Comparison of ENCODE assay signal across 8 cellular contexts in the genomic region with DNA sequence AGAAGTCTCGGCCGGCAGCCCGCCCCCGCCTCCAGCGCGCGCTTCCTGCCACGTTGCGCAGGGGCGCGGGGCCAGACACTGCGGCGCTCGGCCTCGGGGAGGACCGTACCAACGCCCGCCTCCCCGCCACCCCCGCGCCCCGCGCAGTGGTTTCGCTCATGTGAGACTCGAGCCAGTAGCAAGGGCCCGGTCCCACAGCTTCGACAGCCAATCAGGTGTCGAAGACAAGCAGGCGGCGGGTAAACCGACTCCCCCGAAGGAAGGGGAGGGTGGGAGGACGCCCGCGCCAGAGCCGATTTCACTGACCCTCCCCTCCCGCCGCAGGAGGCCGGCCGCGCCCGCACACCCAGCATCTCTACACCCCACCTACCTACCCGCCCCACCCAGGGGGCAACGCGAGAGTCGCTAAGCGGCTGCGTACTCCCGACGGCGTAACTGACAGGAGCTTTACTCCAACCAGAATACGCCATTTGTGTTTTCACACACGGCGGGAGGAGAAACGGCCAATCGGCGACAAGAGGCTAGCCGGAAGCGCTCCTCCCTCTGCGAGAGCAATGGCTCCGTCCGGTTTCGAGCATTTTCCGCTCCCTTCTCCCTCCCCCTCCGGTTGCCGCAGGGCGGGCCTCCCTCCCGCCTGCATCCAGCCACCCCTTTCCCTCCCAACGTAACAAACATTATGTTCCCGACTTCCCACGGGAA. TPM values are rescaled to one million over a fixed set of nuclear protein-coding genes. Genes with fewer than 3 reads are reported as not detected.
DNase-seq lines count a peak whose midpoint lies in the region; TF ChIP-seq lines count a peak whose summit lies in the region.

No MANE protein-coding gene starts in this region.

- H3K4me3 Mint-ChIP-seq in nephron progenitor cell, result peak overlapping the region; percentile 94
- H3K4me3 Mint-ChIP-seq in stimulated activated naive CD8-positive, alpha-beta T cell treated with anti-CD3 and anti-CD28 coated beads, Interleukin-15, Interleukin-2, amounts not matched to agents 100 ng/mL and 50 ng/mL, for 24 hours, result peak overlapping the region; percentile 98

- H3K9me3 Mint-ChIP-seq in nephron progenitor cell, result no peaks in the 10 kb centered on the region
- H3K9me3 Mint-ChIP-seq in stimulated activated naive CD8-positive, alpha-beta T cell treated with anti-CD3 and anti-CD28 coated beads, Interleukin-15, Interleukin-2, amounts not matched to agents 100 ng/mL and 50 ng/mL, for 24 hours, result no peaks in the 10 kb centered on the region

- peak overlapping the region; percentile 65; the same call in 1 of the 2 replicates for H3K4me2 ChIP-seq in MM.1S (ENCODE audit: low read depth, low read length)

- H3K36me3 ChIP-seq in ES-I3 (ENCODE audit: insufficient read depth, low read length) (peaks cover 20% of the 10 kb centered on the region), MM.1S (replicated peaks; ENCODE audit: insufficient read depth, low read length) (peaks cover 9% of the 10 kb centered on the region; the same call in 1 of the 2 replicates)

- H3K4me1 ChIP-seq in ES-I3 (ENCODE audit: insufficient read depth, low read length) (peaks cover 22% of the 10 kb centered on the region), MM.1S (ENCODE audit: low read length) (peaks cover 51% of the 10 kb centered on the region)

- H3K9me2 ChIP-seq in MM.1S (replicated peaks; ENCODE audit: insufficient read depth, low read length), result no peaks in the 10 kb centered on the region

- H3K4me1 Mint-ChIP-seq in nephron progenitor cell, result peaks cover 65% of the 10 kb centered on the region
- peaks cover 76% of the 10 kb centered on the region for H3K4me1 Mint-ChIP-seq in stimulated activated naive CD8-positive, alpha-beta T cell treated with anti-CD3 and anti-CD28 coated beads, Interleukin-15, Interleukin-2, amounts not matched to agents 100 ng/mL and 50 ng/mL, for 24 hours (ENCODE audit: low read depth)

- H3K27ac ChIP-seq in MM.1S (ENCODE audit: low read length), result peak overlapping the region; percentile 88

- H3K4me3 ChIP-seq in MM.1S (ENCODE audit: low read length) (peak overlapping the region; percentile 84), fibroblast of villous mesenchyme (ENCODE audit: low read depth, low read length) (peak overlapping the region; percentile 81)

- H3F3A ChIP-seq in MM.1S (ENCODE audit: insufficient read depth, low read length), result peaks cover 29% of the 10 kb centered on the region

- H3K9me3 ChIP-seq in ES-I3 (ENCODE audit: control insufficient read depth, insufficient read depth, low read length) (no peaks in the 10 kb centered on the region), MM.1S (replicated peaks; ENCODE audit: insufficient read depth, low read length) (no peaks in the 10 kb centered on the region)

- H3K9ac ChIP-seq in ES-I3 (ENCODE audit: low read depth, low read length) (peak overlapping the region; percentile 64), MM.1S (ENCODE audit: low read length) (peak overlapping the region; percentile 84)

- H4K20me1 ChIP-seq in MM.1S (ENCODE audit: insufficient read depth, low read length), result peaks cover 52% of the 10 kb centered on the region

- DNase-seq in HCEC 1CT, result peak; percentile 99
- peak; percentile 99 for DNase-seq in MM.1S
- peak; percentile 98 for DNase-seq in SHP77 treated with DMSO at 0.1 percent for 48 hours (lab: John Stamatoyannopoulos, UW)
- DNase-seq in activated gamma-delta T cell treated with Interleukin-2 at 50 U/mL for 16 hours, result peak; percentile 99
- DNase-seq in fibroblast of villous mesenchyme (ENCODE audit: low read depth), result peak; percentile 100
- peak; percentile 99 for DNase-seq in nephron progenitor cell

- no peak for TF ChIP-seq CTCF in MM.1S (IDR thresholded peaks at IDR 0.05; ENCODE audit: low read length)
- TF ChIP-seq CTCF in fibroblast of villous mesenchyme (IDR thresholded peaks at IDR 0.05; ENCODE audit: insufficient read depth, low read depth, low read length), result no peak
- TF ChIP-seq CTCF in nephron progenitor cell (IDR thresholded peaks at IDR 0.05), result no peak

- H3K36me3 Mint-ChIP-seq in nephron progenitor cell (ENCODE audit: low read depth), result peaks cover 21% of the 10 kb centered on the region
- peaks cover 62% of the 10 kb centered on the region for H3K36me3 Mint-ChIP-seq in stimulated activated naive CD8-positive, alpha-beta T cell treated with anti-CD3 and anti-CD28 coated beads, Interleukin-15, Interleukin-2, amounts not matched to agents 100 ng/mL and 50 ng/mL, for 24 hours (ENCODE audit: low read depth)

- no peaks in the 10 kb centered on the region for H3K27me3 Mint-ChIP-seq in nephron progenitor cell (ENCODE audit: low read depth, poor library complexity)
- no peaks in the 10 kb centered on the region for H3K27me3 Mint-ChIP-seq in stimulated activated naive CD8-positive, alpha-beta T cell treated with anti-CD3 and anti-CD28 coated beads, Interleukin-15, Interleukin-2, amounts not matched to agents 100 ng/mL and 50 ng/mL, for 24 hours

- no peaks in the 10 kb centered on the region for H3K27me3 ChIP-seq in MM.1S (replicated peaks; ENCODE audit: insufficient read depth, low read length)

- H3K79me2 ChIP-seq in MM.1S (ENCODE audit: low read length), result peaks cover 86% of the 10 kb centered on the region

- H2AFZ ChIP-seq in MM.1S (ENCODE audit: low read length), result no peak overlapping the region

- peak overlapping the region; percentile 100 for H3K27ac Mint-ChIP-seq in nephron progenitor cell
- peak overlapping the region; percentile 96 for H3K27ac Mint-ChIP-seq in stimulated activated naive CD8-positive, alpha-beta T cell treated with anti-CD3 and anti-CD28 coated beads, Interleukin-15, Interleukin-2, amounts not matched to agents 100 ng/mL and 50 ng/mL, for 24 hours

RNA-seq across cellular contexts. Expression of gene SETD5, which starts 0.6 kb away (rescaled TPM):
- total RNA-seq in fibroblast of villous mesenchyme, result 117 and 140 TPM in 2 replicates

RNA-seq across cellular contexts. Expression of gene THUMPD3, which starts 33.9 kb away (rescaled TPM):
- total RNA-seq in fibroblast of villous mesenchyme, result 40.3 and 50.1 TPM in 2 replicates

Comparison
In these comparisons a context has a peak if more than half of its experiments do, and no peak if none do; other contexts are left out.
1. Peak in every context shown above with its lines: DNase-seq, H3K4me3 ChIP-seq and H3K27ac ChIP-seq.